ENCODE assay signal across 19 cellular contexts in genomic region chr16:89655062-89655643, GRCh38. TPM values are rescaled to one million over a fixed set of nuclear protein-coding genes. Genes with fewer than 3 reads are reported as not detected.
DNase-seq lines count a peak whose midpoint lies in the region; ATAC-seq and TF ChIP-seq lines count a peak whose summit lies in the region.
"Had no signal": no experiment of that assay in that cellular context is flagged by ENCODE, and none has a peak within 500 bp of the region (broad histone marks: within the 10 kb centered on the region; RNA-seq: fewer than 3 reads in every experiment).

No MANE protein-coding gene starts in this region.

- no peaks in the 10 kb centered on the region for H3K9me3 Mint-ChIP-seq in activated CD8-positive, alpha-beta T cell treated with anti-CD3 and anti-CD28 coated beads for 36 hours
- no peaks in the 10 kb centered on the region for H3K9me3 Mint-ChIP-seq in memory B cell

- POLR2A ChIA-PET in activated CD8-positive, alpha-beta T cell treated with anti-CD3 and anti-CD28 coated beads for 36 hours (lab: Charles Lee) = no interaction called here

- peaks cover 29% of the 10 kb centered on the region for H3K4me1 Mint-ChIP-seq in activated CD8-positive, alpha-beta T cell treated with anti-CD3 and anti-CD28 coated beads for 36 hours (ENCODE audit: low read depth)
- peaks cover 17% of the 10 kb centered on the region for H3K4me1 Mint-ChIP-seq in memory B cell

- H3K27me3 Mint-ChIP-seq in activated CD8-positive, alpha-beta T cell treated with anti-CD3 and anti-CD28 coated beads for 36 hours = no peaks in the 10 kb centered on the region
- no peaks in the 10 kb centered on the region for H3K27me3 Mint-ChIP-seq in memory B cell

- peak overlapping the region; percentile 18 for H3K4me3 Mint-ChIP-seq in activated CD8-positive, alpha-beta T cell treated with anti-CD3 and anti-CD28 coated beads for 36 hours
- peak overlapping the region; percentile 24 for H3K4me3 Mint-ChIP-seq in memory B cell

- peaks cover 9% of the 10 kb centered on the region for H3K36me3 Mint-ChIP-seq in activated CD8-positive, alpha-beta T cell treated with anti-CD3 and anti-CD28 coated beads for 36 hours (ENCODE audit: low read depth)
- peaks cover 1% of the 10 kb centered on the region for H3K36me3 Mint-ChIP-seq in memory B cell

- CTCF ChIA-PET in activated CD8-positive, alpha-beta T cell treated with anti-CD3 and anti-CD28 coated beads for 36 hours (lab: Charles Lee) = no interaction called here

- ATAC-seq in left cardiac atrium (no peak), left ventricle myocardium superior (no peak), memory B cell (ENCODE audit: low read depth) (no peak), GM21619 (IDR thresholded peaks at IDR 0.05; ENCODE audit: unreplicated experiment) (no peak)
- no peak for ATAC-seq in activated CD8-positive, alpha-beta T cell treated with anti-CD3 and anti-CD28 coated beads for 36 hours
- ATAC-seq: sciatic nerve had no signal

- DNase-seq in left cardiac atrium = peak; percentile 11
- no peak for DNase-seq in left ventricle myocardium superior
- DNase-seq in activated CD8-positive, alpha-beta T cell treated with anti-CD3 and anti-CD28 coated beads for 36 hours = no peak
- no peak for DNase-seq in memory B cell (ENCODE audit: low spot score in 2 of 2)
- DNase-seq in stimulated activated naive CD4-positive, alpha-beta T cell (lab: John Stamatoyannopoulos, UW) = no peak
- DNase-seq in NCI-H1436 (lab: John Stamatoyannopoulos, UW) = no peak
- DNase-seq: activated effector memory CD4-positive, alpha-beta T cell treated with Interleukin-2 at 50 U/mL for 16 hours; BE2C; GM23248; left ventricle myocardium inferior; NCI-H2107; NCI-H69; PC-9; stimulated activated CD8-positive, alpha-beta memory T cell treated with anti-CD3 and anti-CD28 coated beads, Interleukin-4, amount 100 ng/mL, for 48 hours; upper lobe of left lung had no signal

- TF ChIP-seq CTCF in activated CD8-positive, alpha-beta T cell treated with anti-CD3 and anti-CD28 coated beads for 36 hours (IDR thresholded peaks at IDR 0.05) = no peak

- intact Hi-C loops in left cardiac atrium (cut with DNase I) (no loop called here), left ventricle myocardium superior (cut with micrococcal nuclease) (no loop called here)
- intact Hi-C loops in activated CD8-positive, alpha-beta T cell treated with anti-CD3 and anti-CD28 coated beads for 36 hours (cut with micrococcal nuclease) = no loop called here

- H3K27ac Mint-ChIP-seq in activated CD8-positive, alpha-beta T cell treated with anti-CD3 and anti-CD28 coated beads for 36 hours = peak overlapping the region; percentile 15
- H3K27ac Mint-ChIP-seq in memory B cell = no peak overlapping the region

RNA-seq across cellular contexts. Expression of gene CHMP1A, which starts 2.4 kb away (rescaled TPM):
- 10 to 100 TPM; 41.7 to 51.9 TPM for total RNA-seq in left cardiac atrium
- total RNA-seq in left ventricle myocardium superior = 36.5 TPM
- total RNA-seq in activated CD8-positive, alpha-beta T cell treated with anti-CD3 and anti-CD28 coated beads for 36 hours = 10 to 100 TPM; 51.1 to 56.9 TPM

RNA-seq across cellular contexts. Expression of gene SPATA33, which starts 2.5 kb away (rescaled TPM):
- 1 to 10 TPM; 2.4 to 3.6 TPM for total RNA-seq in left cardiac atrium
- total RNA-seq in left ventricle myocardium superior = 2.6 TPM
- total RNA-seq in activated CD8-positive, alpha-beta T cell treated with anti-CD3 and anti-CD28 coated beads for 36 hours = 1 to 10 TPM; 6.3 to 7.1 TPM

RNA-seq across cellular contexts. Expression of gene CDK10, which starts 31.3 kb away (rescaled TPM):
- total RNA-seq in left cardiac atrium (10 to 100 TPM; 22.6 to 28.0 TPM), left ventricle myocardium superior (23.6 TPM)
- total RNA-seq in activated CD8-positive, alpha-beta T cell treated with anti-CD3 and anti-CD28 coated beads for 36 hours = 10 to 100 TPM; 85.8 to 98.6 TPM

RNA-seq across cellular contexts. Expression of gene DPEP1, which starts 41.7 kb away (rescaled TPM):
- total RNA-seq in left cardiac atrium (not detected), left ventricle myocardium superior (not detected)
- total RNA-seq in activated CD8-positive, alpha-beta T cell treated with anti-CD3 and anti-CD28 coated beads for 36 hours = not detected
- total RNA-seq: fibroblast of villous mesenchyme, GM23248, HT1080, left ventricle myocardium inferior, PC-9, sciatic nerve had no signal

RNA-seq across cellular contexts. Expression of gene SPATA2L, which starts 46.4 kb away (rescaled TPM):
- total RNA-seq in left cardiac atrium (1 to 10 TPM; 4.5 to 7.1 TPM), left ventricle myocardium superior (2.3 TPM)
- 1 to 10 TPM; 2.6 to 3.3 TPM for total RNA-seq in activated CD8-positive, alpha-beta T cell treated with anti-CD3 and anti-CD28 coated beads for 36 hours
